In the genomic region with DNA sequence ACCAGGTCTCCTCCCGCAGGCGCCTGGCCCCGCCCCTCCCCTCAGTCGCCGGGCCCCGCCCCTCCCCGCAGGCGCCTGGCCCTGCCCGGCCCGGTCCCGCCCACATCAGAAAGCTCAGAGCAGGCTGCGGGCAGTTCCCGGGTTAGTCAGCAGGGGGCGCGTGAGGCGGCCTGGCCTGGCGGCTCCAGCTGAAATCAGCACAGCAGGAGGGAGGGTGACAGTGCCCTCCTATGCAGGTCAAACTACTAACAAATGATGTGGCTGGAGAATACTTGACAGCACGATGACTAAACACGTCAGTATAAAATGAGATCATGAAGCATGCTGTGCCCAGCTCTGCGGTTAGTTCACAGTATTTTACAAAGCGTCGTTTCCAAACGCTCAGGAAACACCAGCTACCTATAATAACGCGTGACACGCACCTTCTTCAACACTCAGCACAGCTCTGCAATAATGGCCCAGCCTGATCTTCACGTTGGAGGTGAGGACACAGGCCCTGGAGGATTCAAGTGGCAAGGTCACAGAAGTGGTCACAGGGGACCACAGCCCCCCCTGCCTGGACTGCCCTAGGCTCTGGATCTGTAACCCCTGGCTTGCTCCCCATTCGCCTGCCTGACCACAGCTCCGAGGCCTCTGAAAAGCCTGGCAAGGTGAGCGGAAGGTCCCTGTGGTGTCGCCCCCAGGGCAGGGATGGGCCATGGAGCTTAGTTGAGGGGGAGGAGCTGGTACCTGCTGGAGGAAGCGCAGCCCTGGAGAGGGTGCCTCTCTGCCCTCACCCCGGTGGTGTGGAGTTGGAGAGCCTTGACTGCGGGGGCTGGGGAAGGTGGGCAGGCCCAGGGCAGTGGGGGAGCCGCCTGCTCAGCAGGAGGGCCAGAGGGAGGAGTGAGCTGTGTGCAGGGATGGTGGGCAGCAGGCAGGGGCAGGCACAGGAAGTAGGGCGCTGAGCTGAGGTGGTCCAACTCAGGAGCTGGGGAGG, we compare ENCODE assay signal across 8 cellular contexts.
DNase-seq lines count a peak whose midpoint lies in the region; ATAC-seq and TF ChIP-seq lines count a peak whose summit lies in the region.

No MANE protein-coding gene starts in this region.

- DNase-seq in ELF-1 (ENCODE audit: low read depth, low spot score) (peak; percentile 95), H7 (peak; percentile 99), MG63 (peak; percentile 97), SK-N-SH (peak; percentile 96), head of caudate nucleus (peak; percentile 64 to 93 (median 85)), pons (ENCODE audit: low spot score) (peak; percentile 57), upper lobe of right lung (peak; percentile 96)
- peak; percentile 96 for DNase-seq in activated naive CD4-positive, alpha-beta T cell treated with anti-CD3 and anti-CD28 coated beads for 36 hours

- no peak overlapping the region for H3K4me3 Mint-ChIP-seq in activated naive CD4-positive, alpha-beta T cell treated with anti-CD3 and anti-CD28 coated beads for 36 hours

- H3K36me3 ChIP-seq in H7 (replicated peaks; ENCODE audit: control insufficient read depth, insufficient read depth, low read length): no peaks in the 10 kb centered on the region
- H3K36me3 ChIP-seq in MG63: no peaks in the 10 kb centered on the region
- H3K36me3 ChIP-seq in SK-N-SH (replicated peaks in 1 of 2; ENCODE audit: control insufficient read depth in 1 of 2, insufficient read depth in 2 of 2, low read length in 1 of 2): no peaks in the 10 kb centered on the region
- H3K36me3 ChIP-seq in upper lobe of right lung: no peaks in the 10 kb centered on the region

- H3K4me3 ChIP-seq in H7 (ENCODE audit: insufficient read depth, low read depth, low read length) (peak overlapping the region; percentile 25; the same call in 1 of the 2 replicates), MG63 (no peak overlapping the region), SK-N-SH (ENCODE audit: low read depth in 2 of 2, low read length in 1 of 2) (no peak overlapping the region; a peak in 1 of 4 replicates), upper lobe of right lung (no peak overlapping the region)

- CTCF ChIA-PET in SK-N-SH (lab: Yijun Ruan, JAX): interaction anchor here (0.6 to 8.0 kb wide), 38 partner anchors 9 to 379 kb away, joined by 3 to 140 read pairs (median 6); no protein-coding TSS in a partner anchor
- CTCF ChIA-PET in activated naive CD4-positive, alpha-beta T cell treated with anti-CD3 and anti-CD28 coated beads for 36 hours (lab: Charles Lee): interaction anchor here (0.6 to 3.1 kb wide), 12 partner anchors 8 to 356 kb away, joined by 3 to 51 read pairs (median 5); no protein-coding TSS in a partner anchor

- H3K9me3 Mint-ChIP-seq in activated naive CD4-positive, alpha-beta T cell treated with anti-CD3 and anti-CD28 coated beads for 36 hours: no peaks in the 10 kb centered on the region

- H3K9me2 ChIP-seq in SK-N-SH: no peaks in the 10 kb centered on the region

- WGBS in SK-N-SH (ENCODE audit: low lambda C conversion rate): 35% methylated on average over 24 of the region's 36 CpGs

- H3K4me1 Mint-ChIP-seq in activated naive CD4-positive, alpha-beta T cell treated with anti-CD3 and anti-CD28 coated beads for 36 hours (ENCODE audit: low read depth): peaks cover 22% of the 10 kb centered on the region

- H3K36me3 Mint-ChIP-seq in activated naive CD4-positive, alpha-beta T cell treated with anti-CD3 and anti-CD28 coated beads for 36 hours (ENCODE audit: low read depth): no peaks in the 10 kb centered on the region

- no peak overlapping the region for H3K4me2 ChIP-seq in SK-N-SH

- H3K27ac Mint-ChIP-seq in activated naive CD4-positive, alpha-beta T cell treated with anti-CD3 and anti-CD28 coated beads for 36 hours: peak overlapping the region; percentile 53

- H2AFZ ChIP-seq in SK-N-SH (ENCODE audit: low read depth): no peak overlapping the region

- H3K27ac ChIP-seq in SK-N-SH (ENCODE audit: low read depth in 2 of 2, low read length in 1 of 2): no peak overlapping the region
- H3K27ac ChIP-seq in upper lobe of right lung: no peak overlapping the region

- TF ChIP-seq EP300 in SK-N-SH (IDR thresholded peaks at IDR 0.05; ENCODE audit: borderline replicate concordance in 1 of 2, low read depth in 1 of 2, low read length in 1 of 2): no peak

- TF ChIP-seq CTCF in SK-N-SH (IDR thresholded peaks at IDR 0.05): peak; percentile 88
- TF ChIP-seq CTCF in upper lobe of right lung (IDR thresholded peaks at IDR 0.05): peak; percentile 98

- no peaks in the 10 kb centered on the region for H3K79me2 ChIP-seq in SK-N-SH (ENCODE audit: insufficient read depth)

- no peaks in the 10 kb centered on the region for H4K20me1 ChIP-seq in SK-N-SH (ENCODE audit: insufficient read depth)

- TF ChIP-seq RAD21 in SK-N-SH (IDR thresholded peaks at IDR 0.05; ENCODE audit: low read length): peak; percentile 76

- H3K27me3 Mint-ChIP-seq in activated naive CD4-positive, alpha-beta T cell treated with anti-CD3 and anti-CD28 coated beads for 36 hours (ENCODE audit: low read depth): peaks cover 8% of the 10 kb centered on the region

- H3K9me3 ChIP-seq in MG63: peaks cover 5% of the 10 kb centered on the region
- H3K9me3 ChIP-seq in SK-N-SH: no peaks in the 10 kb centered on the region
- H3K9me3 ChIP-seq in upper lobe of right lung: no peaks in the 10 kb centered on the region

- intact Hi-C loops in activated naive CD4-positive, alpha-beta T cell treated with anti-CD3 and anti-CD28 coated beads for 36 hours (cut with micrococcal nuclease): loop anchor here (1.0 to 10.0 kb wide), 8 partner anchors 54 to 423 kb away; partner anchors contain the start of genes DHRS7B, MAP2K3 and TMEM11
- intact Hi-C loops in head of caudate nucleus (cut with DNase I): loop anchor here (2.0 kb wide), 1 partner anchor 53 kb away; no protein-coding TSS in a partner anchor
- intact Hi-C loops in upper lobe of right lung (cut with DNase I): no loop called here

- peak; percentile 98 for ATAC-seq in upper lobe of right lung

- H3K4me1 ChIP-seq in SK-N-SH (ENCODE audit: control insufficient read depth in 1 of 2, insufficient read depth in 2 of 2, low read depth in 1 of 2, low read length in 1 of 2): peaks cover 0 to 13% of the 10 kb centered on the region in 2 experiments; a peak in 1 of 4 replicates
- H3K4me1 ChIP-seq in upper lobe of right lung: peaks cover 8% of the 10 kb centered on the region

- no peaks in the 10 kb centered on the region for H3F3A ChIP-seq in SK-N-SH (replicated peaks; ENCODE audit: insufficient read depth)

- H3K9ac ChIP-seq in SK-N-SH: no peak overlapping the region

- POLR2A ChIA-PET in SK-N-SH (lab: Yijun Ruan, JAX): no interaction called here

- H3K27me3 ChIP-seq in H7 (ENCODE audit: control insufficient read depth, insufficient read depth, low read length) (peaks cover 15% of the 10 kb centered on the region), MG63 (peaks cover 39% of the 10 kb centered on the region), SK-N-SH (ENCODE audit: insufficient read depth) (no peaks in the 10 kb centered on the region), upper lobe of right lung (no peaks in the 10 kb centered on the region)

TF ChIP-seq in SK-N-SH, 30 proteins besides CTCF, POLR2A, EP300 and RAD21:
- TF ChIP-seq SMC3 (IDR thresholded peaks at IDR 0.05; ENCODE audit: low read depth, low read length): peak; percentile 92
- TF ChIP-seq, protein P1, sequence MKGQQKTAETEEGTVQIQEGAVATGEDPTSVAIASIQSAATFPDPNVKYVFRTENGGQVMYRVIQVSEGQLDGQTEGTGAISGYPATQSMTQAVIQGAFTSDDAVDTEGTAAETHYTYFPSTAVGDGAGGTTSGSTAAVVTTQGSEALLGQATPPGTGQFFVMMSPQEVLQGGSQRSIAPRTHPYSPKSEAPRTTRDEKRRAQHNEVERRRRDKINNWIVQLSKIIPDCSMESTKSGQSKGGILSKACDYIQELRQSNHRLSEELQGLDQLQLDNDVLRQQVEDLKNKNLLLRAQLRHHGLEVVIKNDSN (IDR thresholded peaks at IDR 0.05; ENCODE audit: borderline replicate concordance, low read depth): no peak
- no peak for TF ChIP-seq RXRA (IDR thresholded peaks at IDR 0.05; ENCODE audit: borderline replicate concordance, low read depth)
- peak; percentile 20 for TF ChIP-seq CHD2 (IDR thresholded peaks at IDR 0.05; ENCODE audit: low read length, partially characterized antibody)
- TF ChIP-seq FOXJ3 (CRISPR knock-in tag; IDR thresholded peaks at IDR 0.05): no peak
- TF ChIP-seq PBX3 (IDR thresholded peaks at IDR 0.05): peak; percentile 53; the same call in 1 of the 2 replicates
- 0 out of 2 replicates have a peak, but pooled peaks have one; percentile 10 for TF ChIP-seq MAX (IDR thresholded peaks at IDR 0.05; ENCODE audit: low read depth)
